Comparison of ENCODE assay signal across 32 cellular contexts in genomic region chr5:74953601-74953960, GRCh38.
DNase-seq lines count a peak whose midpoint lies in the region; ATAC-seq, FAIRE-seq and TF ChIP-seq lines count a peak whose summit lies in the region.
"Had no signal": no experiment of that assay in that cellular context is flagged by ENCODE, and none has a peak within 500 bp of the region (broad histone marks: within the 10 kb centered on the region; RNA-seq: fewer than 3 reads in every experiment).

No MANE protein-coding gene starts in this region.

- no peak overlapping the region for H3K4me3 Mint-ChIP-seq in effector memory CD8-positive, alpha-beta T cell
- H3K4me3 Mint-ChIP-seq in H9 = no peak overlapping the region
- H3K4me3 Mint-ChIP-seq: activated CD8-positive, alpha-beta T cell treated with anti-CD3 and anti-CD28 coated beads for 36 hours; CD4-positive, CD25-positive, alpha-beta regulatory T cell; stimulated activated effector memory CD8-positive, alpha-beta T cell treated with anti-CD3 and anti-CD28 coated beads, Interleukin-12 subunit alpha, Interleukin-12 subunit beta, amount 100 ng/mL, for 72 hours had no signal

- H3K4me3 ChIP-seq in HepG2 (replicated peaks in 1 of 3; ENCODE audit: insufficient read depth in 1 of 3, low read depth in 2 of 3, low read length in 3 of 3) (no peak overlapping the region), right lobe of liver (no peak overlapping the region), brain microvascular endothelial cell (ENCODE audit: low read depth, low read length) (no peak overlapping the region), mesodermal cell (ENCODE audit: extremely low read depth, insufficient read depth, low read length, poor library complexity, severe bottlenecking) (no peak overlapping the region), SJCRH30 (no peak overlapping the region)
- H3K4me3 ChIP-seq: cardiac muscle cell, left lung, prostate gland, sigmoid colon, transverse colon had no signal

- no peak overlapping the region for H3T11ph ChIP-seq in H9 (ENCODE audit: low read length)

- CTCF ChIA-PET in HepG2 (lab: Yijun Ruan, JAX; ENCODE audit: low intra/inter-chr PET ratio, low total read pairs) = no interaction called here

- no peak overlapping the region for H4K8ac ChIP-seq in H9 (replicated peaks; ENCODE audit: insufficient read length, low read depth, low read length)

- BruUV-seq in HepG2 (replicated peaks; lab: Mats Ljungman, UMichigan) = no TSS peak

- FAIRE-seq in HepG2 (lab: Jason Lieb, UNC) = no peak
- FAIRE-seq: H54 had no signal

- H2BK12ac ChIP-seq in H9 (ENCODE audit: insufficient read length, low read depth, low read length) = no peak overlapping the region

- POLR2A ChIA-PET in HepG2 (lab: Yijun Ruan, JAX) = no interaction called here

- H2BK20ac ChIP-seq in H9 (ENCODE audit: low read depth, low read length, poor library complexity, severe bottlenecking) = no peak overlapping the region

- TF ChIP-seq RAD21 in HepG2 (CRISPR knock-in tag; IDR thresholded peaks at IDR 0.05) = no peak

- H3K9ac ChIP-seq in HepG2 (ENCODE audit: insufficient read depth, low read depth, low read length) (peak overlapping the region; percentile 26), H9 (ENCODE audit: extremely low read depth, insufficient read length, low read length) (no peak overlapping the region)
- H3K9ac ChIP-seq: KMS-11 had no signal

- no peaks in the 10 kb centered on the region; the same call in 1 of the 2 replicates for H3K9me3 ChIP-seq in HepG2 (ENCODE audit: low read length)
- H3K9me3 ChIP-seq in right lobe of liver = no peaks in the 10 kb centered on the region
- H3K9me3 ChIP-seq in mesodermal cell (ENCODE audit: control insufficient read depth, low read length) = no peaks in the 10 kb centered on the region
- H3K9me3 ChIP-seq in SJCRH30 (replicated peaks) = no peaks in the 10 kb centered on the region
- no peaks in the 10 kb centered on the region for H3K9me3 ChIP-seq in H9 (ENCODE audit: control insufficient read depth, low read depth, low read length)
- H3K9me3 ChIP-seq: left lung, prostate gland, sigmoid colon, transverse colon had no signal

- no peak for TF ChIP-seq EP300 in HepG2 (IDR thresholded peaks at IDR 0.05; ENCODE audit: low read depth in 2 of 2, low read length in 2 of 2)
- TF ChIP-seq EP300 in HepG2 (CRISPR knock-in tag; IDR thresholded peaks at IDR 0.05; ENCODE audit: borderline replicate concordance) = no peak

- WGBS in HepG2 (ENCODE audit: low lambda C conversion rate) = 95% methylated on average over 2 of the region's 2 CpGs
- 79% methylated on average over 2 of the region's 2 CpGs for WGBS in right lobe of liver (ENCODE audit: insufficient coverage, low coverage, low lambda C conversion rate, missing lambda C conversion rate)
- WGBS in mesodermal cell (ENCODE audit: insufficient coverage in 2 of 2), 2 experiments = 80 to 97% methylated on average over 1 to 2 of the region's 2 CpGs
- no CpG with 5 or more reads among the region's 2 CpGs for WGBS in H9 (ENCODE audit: extremely low coverage, insufficient read length, low lambda C conversion rate)

- H3K36me3 ChIP-seq in HepG2 (replicated peaks in 1 of 2; ENCODE audit: control insufficient read depth in 1 of 2, insufficient read depth in 2 of 2, low read length in 2 of 2) = no peaks in the 10 kb centered on the region
- H3K36me3 ChIP-seq in right lobe of liver = no peaks in the 10 kb centered on the region
- no peaks in the 10 kb centered on the region for H3K36me3 ChIP-seq in brain microvascular endothelial cell (replicated peaks)
- no peaks in the 10 kb centered on the region for H3K36me3 ChIP-seq in mesodermal cell (ENCODE audit: control insufficient read depth, insufficient read depth, low read length)
- H3K36me3 ChIP-seq in SJCRH30 = no peaks in the 10 kb centered on the region
- H3K36me3 ChIP-seq: cardiac muscle cell, left lung, prostate gland, sigmoid colon, transverse colon had no signal

- no peak overlapping the region for H3K56ac ChIP-seq in H9 (ENCODE audit: insufficient read length, low read depth, low read length)

- peak overlapping the region; percentile 53; the same call in 1 of the 2 replicates for H3K4me2 ChIP-seq in HepG2 (ENCODE audit: low read depth, low read length)
- no peak overlapping the region for H3K4me2 ChIP-seq in H9 (ENCODE audit: insufficient read depth, insufficient read length, low read length)
- H3K4me2 ChIP-seq: KMS-11 had no signal

- TF ChIP-seq CTCF in HepG2 (CRISPR knock-in tag; IDR thresholded peaks at IDR 0.05) = no peak
- no peak for TF ChIP-seq CTCF in right lobe of liver (IDR thresholded peaks at IDR 0.05)
- TF ChIP-seq CTCF in brain microvascular endothelial cell (IDR thresholded peaks at IDR 0.05; ENCODE audit: low read depth, low read length, missing control alignments) = no peak
- TF ChIP-seq CTCF in H9 (conservative IDR thresholded peaks at IDR 0.05) = no peak

- no peak overlapping the region for H2BK120ac ChIP-seq in H9 (ENCODE audit: low read depth, low read length, poor library complexity, severe bottlenecking)

- DNase-seq in HepG2 (ENCODE audit: low spot score) = no peak
- DNase-seq in right lobe of liver = no peak
- no peak for DNase-seq in brain microvascular endothelial cell
- no peak for DNase-seq in effector memory CD8-positive, alpha-beta T cell
- no peak for DNase-seq in SIG-M5 (lab: John Stamatoyannopoulos, UW)
- no peak for DNase-seq in SJCRH30
- no peak for DNase-seq in H9
- DNase-seq: activated CD8-positive, alpha-beta memory T cell treated with anti-CD3 and anti-CD28 coated beads, Interleukin-2, amount 50 U/mL, for 48 hours; activated CD8-positive, alpha-beta T cell treated with anti-CD3 and anti-CD28 coated beads for 36 hours; activated naive CD4-positive, alpha-beta T cell treated with anti-CD3 and anti-CD28 coated beads, Interleukin-2, amount 50 U/mL, for 16 hours; AML-193; CD4-positive, CD25-positive, alpha-beta regulatory T cell; cortex of kidney; effector memory CD4-positive, alpha-beta T cell; erythroblast; left lung; MM.1S; NCI-H1105 treated with DMSO at 0.1 percent for 48 hours; NCI-H2029; NCI-H2227 treated with DMSO at 0.1 percent for 48 hours; NCI-H526; NK-92 treated with Interleukin-12 subunit alpha and Interleukin-12 subunit beta, amount 100 ng/mL, for 24 hours; sigmoid colon; stimulated activated CD4-positive, alpha-beta T cell treated with anti-CD3 and anti-CD28 coated beads, Interleukin-15, amount 100 ng/mL, for 24 hours; transverse colon had no signal

- in situ Hi-C loops in HepG2 (cut with HindIII; ENCODE audit: extremely low pct_ligation_motif_present, low pct_unique_long_range_greater_than_20kb) (no loop called here), brain microvascular endothelial cell (cut with HindIII; ENCODE audit: low pct_ligation_motif_present, low sequenced_read_pairs) (no loop called here)

- H2AK5ac ChIP-seq in H9 (ENCODE audit: insufficient read length, low read length) = no peak overlapping the region

- H2BK15ac ChIP-seq in H9 (ENCODE audit: low read depth, low read length) = no peak overlapping the region

- H3K18ac ChIP-seq in H9 (ENCODE audit: insufficient read length, low read depth, low read length) = no peak overlapping the region

- peak overlapping the region; percentile 52 for H3K27ac ChIP-seq in HepG2 (ENCODE audit: extremely low read length, insufficient read depth, low read length)
- no peak overlapping the region for H3K27ac ChIP-seq in right lobe of liver
- peak overlapping the region; percentile 50 for H3K27ac ChIP-seq in brain microvascular endothelial cell
- peak overlapping the region; percentile 47 for H3K27ac ChIP-seq in mesodermal cell (ENCODE audit: low read depth, low read length, severe bottlenecking)
- H3K27ac ChIP-seq in SJCRH30 = no peak overlapping the region
- no peak overlapping the region for H3K27ac ChIP-seq in H9 (ENCODE audit: insufficient read length, low read depth, low read length)
- H3K27ac ChIP-seq: cardiac muscle cell, KMS-11, left lung, prostate gland, sigmoid colon, transverse colon had no signal

- H3K36me3 Mint-ChIP-seq in effector memory CD8-positive, alpha-beta T cell (ENCODE audit: insufficient read depth) = no peaks in the 10 kb centered on the region
- H3K36me3 Mint-ChIP-seq in H9 (ENCODE audit: insufficient read depth in 1 of 3, low read depth in 3 of 3) = peaks cover 0 to 6% (median 3%) of the 10 kb centered on the region in 3 experiments; a peak in 3 of 7 replicates
- H3K36me3 Mint-ChIP-seq: stimulated activated effector memory CD8-positive, alpha-beta T cell treated with anti-CD3 and anti-CD28 coated beads, Interleukin-12 subunit alpha, Interleukin-12 subunit beta, amount 100 ng/mL, for 72 hours had no signal

- H4K5ac ChIP-seq in H9 (ENCODE audit: insufficient read length, low read depth, low read length) = no peak overlapping the region

- TF ChIP-seq POLR2A in HepG2 (IDR thresholded peaks at IDR 0.05; ENCODE audit: insufficient read depth in 1 of 2, low read depth in 2 of 2, low read length in 2 of 2) = no peak
- TF ChIP-seq POLR2A in right lobe of liver (IDR thresholded peaks at IDR 0.05) = no peak

- no peaks in the 10 kb centered on the region for H3K79me2 ChIP-seq in HepG2 (ENCODE audit: insufficient read depth, low read length)
- no peaks in the 10 kb centered on the region for H3K79me2 ChIP-seq in H9 (ENCODE audit: insufficient read depth, low read length)

- intact Hi-C loops in HepG2 (cut with micrococcal nuclease; ENCODE audit: unreplicated experiment) = no loop called here
- intact Hi-C loops in right lobe of liver (cut with DNase I) = no loop called here

- H3K23me2 ChIP-seq in H9 (ENCODE audit: insufficient read length, low read depth, low read length, poor library complexity, severe bottlenecking) = no peaks in the 10 kb centered on the region

- H4K20me1 ChIP-seq in HepG2 (ENCODE audit: insufficient read depth, low read length) (no peaks in the 10 kb centered on the region), H9 (ENCODE audit: control insufficient read depth, insufficient read depth, insufficient read length) (no peaks in the 10 kb centered on the region)

- H2AFZ ChIP-seq in HepG2 (ENCODE audit: low read length) (no peak overlapping the region), H9 (ENCODE audit: low read length) (no peak overlapping the region)

- H3K4ac ChIP-seq in H9 (ENCODE audit: low read depth, low read length) = no peak overlapping the region

- H3K23ac ChIP-seq in H9 (ENCODE audit: insufficient read length, low read depth, low read length) = no peak overlapping the region

- H3K27me3 ChIP-seq in HepG2 (ENCODE audit: control insufficient read depth in 1 of 2, insufficient read depth in 2 of 2, low read length in 2 of 2) = no peaks in the 10 kb centered on the region
- H3K27me3 ChIP-seq in right lobe of liver = no peaks in the 10 kb centered on the region
- H3K27me3 ChIP-seq in brain microvascular endothelial cell (replicated peaks) = no peaks in the 10 kb centered on the region
- H3K27me3 ChIP-seq in SJCRH30 = no peaks in the 10 kb centered on the region
- no peaks in the 10 kb centered on the region for H3K27me3 ChIP-seq in H9 (ENCODE audit: insufficient read depth, low read length)
- H3K27me3 ChIP-seq: cardiac muscle cell, left lung, sigmoid colon, transverse colon had no signal

- H3K27me3 Mint-ChIP-seq in effector memory CD8-positive, alpha-beta T cell = peaks cover 0 to 6% of the 10 kb centered on the region in 2 donors
- H3K27me3 Mint-ChIP-seq in H9 (ENCODE audit: low read depth) = no peaks in the 10 kb centered on the region

- ATAC-seq in HepG2 (no peak), right lobe of liver (no peak)
- ATAC-seq in effector memory CD8-positive, alpha-beta T cell (replicated peaks) = no peak
- ATAC-seq: left lung; Right ventricle myocardium inferior; stimulated activated effector memory CD8-positive, alpha-beta T cell treated with anti-CD3 and anti-CD28 coated beads, Interleukin-12 subunit alpha, Interleukin-12 subunit beta, amount 100 ng/mL, for 72 hours had no signal

- no peaks in the 10 kb centered on the region for H3K79me1 ChIP-seq in H9 (ENCODE audit: insufficient read depth, low read depth, low read length, poor library complexity, severe bottlenecking)

- H4K91ac ChIP-seq in H9 (ENCODE audit: insufficient read length, low read depth, low read length) = no peak overlapping the region

- H3K4me1 ChIP-seq in HepG2 (ENCODE audit: insufficient read depth, low read length) = peaks cover 99% of the 10 kb centered on the region
- peaks cover 0 to 21% (median 9%) of the 10 kb centered on the region in 4 donors for H3K4me1 ChIP-seq in right lobe of liver
- H3K4me1 ChIP-seq in mesodermal cell (ENCODE audit: control insufficient read depth, insufficient read depth, low read length, poor library complexity, severe bottlenecking) = peaks cover 23% of the 10 kb centered on the region
- peaks cover 4% of the 10 kb centered on the region; the same call in 1 of the 2 replicates for H3K4me1 ChIP-seq in SJCRH30
- no peaks in the 10 kb centered on the region for H3K4me1 ChIP-seq in H9 (ENCODE audit: insufficient read depth, low read length)
- H3K4me1 ChIP-seq: prostate gland, sigmoid colon had no signal

- H3K27ac Mint-ChIP-seq in effector memory CD8-positive, alpha-beta T cell = peak overlapping the region in 1 of 2 donors; percentile 32
- H3K27ac Mint-ChIP-seq in H9 = no peak overlapping the region
- H3K27ac Mint-ChIP-seq: activated CD8-positive, alpha-beta T cell treated with anti-CD3 and anti-CD28 coated beads for 36 hours; CD4-positive, CD25-positive, alpha-beta regulatory T cell; stimulated activated effector memory CD8-positive, alpha-beta T cell treated with anti-CD3 and anti-CD28 coated beads, Interleukin-12 subunit alpha, Interleukin-12 subunit beta, amount 100 ng/mL, for 72 hours had no signal

- H2BK5ac ChIP-seq in H9 (ENCODE audit: insufficient read length, low read length) = no peak overlapping the region

- no peak overlapping the region for H3K14ac ChIP-seq in H9 (ENCODE audit: insufficient read depth, low read length)

- H3K4me1 Mint-ChIP-seq in effector memory CD8-positive, alpha-beta T cell (ENCODE audit: low read depth in 2 of 2) = peaks cover 0 to 8% of the 10 kb centered on the region in 2 donors
- peaks cover 2 to 3% of the 10 kb centered on the region in 2 experiments; a peak in 3 of 4 replicates for H3K4me1 Mint-ChIP-seq in H9
- H3K4me1 Mint-ChIP-seq: CD4-positive, CD25-positive, alpha-beta regulatory T cell; stimulated activated effector memory CD8-positive, alpha-beta T cell treated with anti-CD3 and anti-CD28 coated beads, Interleukin-12 subunit alpha, Interleukin-12 subunit beta, amount 100 ng/mL, for 72 hours had no signal

- no peaks in the 10 kb centered on the region for H3K9me3 Mint-ChIP-seq in effector memory CD8-positive, alpha-beta T cell
- peaks cover 4 to 10% of the 10 kb centered on the region in 2 experiments; a peak in 4 of 5 replicates for H3K9me3 Mint-ChIP-seq in H9
- H3K9me3 Mint-ChIP-seq: stimulated activated effector memory CD8-positive, alpha-beta T cell treated with anti-CD3 and anti-CD28 coated beads, Interleukin-12 subunit alpha, Interleukin-12 subunit beta, amount 100 ng/mL, for 72 hours had no signal

Comparison
In these comparisons a context has a peak if more than half of its experiments do, and no peak if none do; other contexts are left out.
1. H3K27ac ChIP-seq: peak in HepG2 (single experiment), brain microvascular endothelial cell (single experiment) and mesodermal cell (single experiment); none in right lobe of liver (0 of 3), SJCRH30 (single experiment) and H9 (single experiment).